In the genomic region with DNA sequence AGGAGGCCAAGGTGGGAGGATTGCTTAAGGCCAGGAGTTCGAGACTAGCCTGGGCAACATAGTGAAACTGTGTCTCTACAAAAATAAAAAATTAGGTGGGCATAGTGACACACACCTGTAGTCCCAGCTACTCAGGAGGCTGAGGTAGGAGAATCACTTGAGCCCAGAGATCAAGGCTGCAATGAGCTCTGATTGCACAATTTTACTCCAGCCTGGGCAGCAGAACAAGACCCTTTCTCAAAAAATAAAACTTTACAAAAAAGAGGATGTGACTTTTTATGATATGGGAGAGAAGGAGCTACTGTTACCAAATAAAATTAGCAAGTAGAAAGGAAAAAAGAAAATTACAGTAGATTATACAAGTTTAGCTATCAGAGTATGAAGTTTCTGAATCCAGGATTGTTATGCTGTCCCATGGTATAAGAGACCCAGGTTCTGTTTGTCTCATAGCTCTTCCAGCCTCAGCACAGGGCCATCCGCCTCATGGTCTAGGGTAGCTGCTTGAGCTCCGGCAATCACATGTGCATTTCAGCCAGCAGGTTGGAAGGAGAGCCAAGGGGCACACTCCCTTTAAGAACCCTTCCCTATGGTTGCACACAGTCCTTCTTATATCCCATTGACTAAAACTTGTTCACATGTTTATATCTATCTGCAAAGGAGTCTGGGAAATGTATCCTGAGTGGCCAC, we compare ENCODE assay signal across 22 cellular contexts. TPM values are rescaled to one million over a fixed set of nuclear protein-coding genes. Genes with fewer than 3 reads are reported as not detected.
DNase-seq lines count a peak whose midpoint lies in the region; ATAC-seq and TF ChIP-seq lines count a peak whose summit lies in the region.
"Had no signal": no experiment of that assay in that cellular context is flagged by ENCODE, and none has a peak within 500 bp of the region (broad histone marks: within the 10 kb centered on the region; RNA-seq: fewer than 3 reads in every experiment).

No MANE protein-coding gene starts in this region.

- H3K9me2 ChIP-seq in OCI-LY7 (ENCODE audit: insufficient read depth, low read length) = no peaks in the 10 kb centered on the region

- H3K9me3 Mint-ChIP-seq in activated CD4-positive, alpha-beta T cell treated with anti-CD3 and anti-CD28 coated beads, Interleukin-2, amount 10 ng/mL, durations not matched to agents 7 days and 5 days = no peaks in the 10 kb centered on the region
- H3K9me3 Mint-ChIP-seq in memory B cell = no peaks in the 10 kb centered on the region
- H3K9me3 Mint-ChIP-seq: activated CD4-positive, alpha-beta memory T cell treated with anti-CD3 and anti-CD28 coated beads for 36 hours; activated T-helper 1 cell treated with anti-CD3 and anti-CD28 coated beads, Interleukin-12 subunit alpha, Interleukin-12 subunit beta, Interleukin-2, Interleukin-4 antibody, amounts not matched to agents 30 ng/mL and 10 ng/mL and 1 ng/mL, durations not matched to agents 14 hours and 24 hours and 36 hours; CD4-positive, alpha-beta T cell; central memory CD8-positive, alpha-beta T cell; mesothelial cell of epicardium had no signal

- POLR2A ChIA-PET in activated CD4-positive, alpha-beta T cell treated with anti-CD3 and anti-CD28 coated beads, Interleukin-2, amount 10 ng/mL, durations not matched to agents 7 days and 5 days (lab: Charles Lee) = interaction anchor here (0.6 kb wide), 1 partner anchor 52 kb away, joined by 3 read pairs; no protein-coding TSS in a partner anchor
- POLR2A ChIA-PET in OCI-LY7 (lab: Charles Lee) = interaction anchor here (0.5 to 0.9 kb wide), 3 partner anchors 8 to 50 kb away, joined by 3 to 6 read pairs (median 5); no protein-coding TSS in a partner anchor

- H3K27me3 ChIP-seq in thoracic aorta (replicated peaks; ENCODE audit: insufficient read depth) = no peaks in the 10 kb centered on the region
- H3K27me3 ChIP-seq: adrenal gland had no signal

- no peaks in the 10 kb centered on the region for H3K27me3 Mint-ChIP-seq in activated CD4-positive, alpha-beta T cell treated with anti-CD3 and anti-CD28 coated beads, Interleukin-2, amount 10 ng/mL, durations not matched to agents 7 days and 5 days
- H3K27me3 Mint-ChIP-seq in T-helper 17 cell (no peaks in the 10 kb centered on the region), memory B cell (no peaks in the 10 kb centered on the region)
- H3K27me3 Mint-ChIP-seq: activated CD4-positive, alpha-beta memory T cell treated with anti-CD3 and anti-CD28 coated beads for 36 hours; CD4-positive, alpha-beta T cell; central memory CD8-positive, alpha-beta T cell had no signal

- intact Hi-C loops in OCI-LY7 (cut with micrococcal nuclease; ENCODE audit: unreplicated experiment) = no loop called here

- CTCF ChIA-PET in activated CD4-positive, alpha-beta T cell treated with anti-CD3 and anti-CD28 coated beads, Interleukin-2, amount 10 ng/mL, durations not matched to agents 7 days and 5 days (lab: Charles Lee) = interaction anchor here (0.6 to 2.5 kb wide), 9 partner anchors 9 to 947 kb away, joined by 3 to 9 read pairs (median 3); a partner anchor contains a TSS
- CTCF ChIA-PET in OCI-LY7 (lab: Charles Lee; ENCODE audit: unreplicated experiment) = no interaction called here

- no peak for DNase-seq in activated CD4-positive, alpha-beta T cell treated with anti-CD3 and anti-CD28 coated beads, Interleukin-2, amount 10 ng/mL, durations not matched to agents 7 days and 5 days
- DNase-seq in activated CD4-positive, alpha-beta T cell treated with anti-CD3 and anti-CD28 coated beads for 4 hours = no peak
- no peak for DNase-seq in T-helper 17 cell
- DNase-seq in memory B cell (ENCODE audit: low spot score in 2 of 2) = no peak
- DNase-seq in thoracic aorta (ENCODE audit: low spot score) = no peak
- DNase-seq in OCI-LY7 (ENCODE audit: low spot score) = no peak
- DNase-seq: activated CD4-positive, alpha-beta memory T cell treated with anti-CD3 and anti-CD28 coated beads for 36 hours; adrenal gland; CD4-positive, alpha-beta T cell; effector CD8-positive, alpha-beta T cell; head of caudate nucleus; NCI-H1436 treated with DMSO at 0.1 percent for 48 hours; NCI-H774; stimulated activated CD4-positive, alpha-beta T cell treated with anti-CD3 and anti-CD28 coated beads, Interleukin-4, amount 100 ng/mL, for 1 hour; SW 1271 had no signal

- H4K20me1 ChIP-seq in OCI-LY7 (ENCODE audit: insufficient read depth, low read length) = no peaks in the 10 kb centered on the region

- H3K36me3 ChIP-seq in thoracic aorta (no peaks in the 10 kb centered on the region), OCI-LY7 (ENCODE audit: insufficient read depth, low read length) (peaks cover 45% of the 10 kb centered on the region)
- H3K36me3 ChIP-seq: adrenal gland had no signal

- H3K4me3 ChIP-seq in thoracic aorta (no peak overlapping the region), OCI-LY7 (ENCODE audit: low read depth, low read length, poor library complexity, severe bottlenecking) (no peak overlapping the region)
- H3K4me3 ChIP-seq: A549, adrenal gland had no signal

- H2AFZ ChIP-seq in OCI-LY7 (ENCODE audit: low read length) = no peak overlapping the region

- peaks cover 6% of the 10 kb centered on the region for H3K36me3 Mint-ChIP-seq in activated CD4-positive, alpha-beta T cell treated with anti-CD3 and anti-CD28 coated beads, Interleukin-2, amount 10 ng/mL, durations not matched to agents 7 days and 5 days (ENCODE audit: low read depth)
- H3K36me3 Mint-ChIP-seq in T-helper 17 cell (ENCODE audit: low read depth) = peaks cover under 1% of the 10 kb centered on the region
- H3K36me3 Mint-ChIP-seq in memory B cell = peaks cover 3% of the 10 kb centered on the region

- H3K4me1 ChIP-seq in thoracic aorta (ENCODE audit: control insufficient read depth in 1 of 2, low read depth in 2 of 2) (peaks cover 26 to 72% of the 10 kb centered on the region in 2 donors), OCI-LY7 (ENCODE audit: insufficient read depth, low read length, poor library complexity, severe bottlenecking) (peaks cover 39% of the 10 kb centered on the region)

- H3K79me2 ChIP-seq in OCI-LY7 (ENCODE audit: insufficient read depth, low read depth, low read length) = 0 out of 2 replicates have a peak, but pooled peaks cover 9% of the 10 kb centered on the region

- H3K4me3 Mint-ChIP-seq in activated CD4-positive, alpha-beta T cell treated with anti-CD3 and anti-CD28 coated beads, Interleukin-2, amount 10 ng/mL, durations not matched to agents 7 days and 5 days = no peak overlapping the region
- H3K4me3 Mint-ChIP-seq in T-helper 17 cell (no peak overlapping the region), memory B cell (no peak overlapping the region)
- H3K4me3 Mint-ChIP-seq: activated CD4-positive, alpha-beta memory T cell treated with anti-CD3 and anti-CD28 coated beads for 36 hours; activated T-helper 1 cell treated with anti-CD3 and anti-CD28 coated beads, Interleukin-12 subunit alpha, Interleukin-12 subunit beta, Interleukin-2, Interleukin-4 antibody, amounts not matched to agents 30 ng/mL and 10 ng/mL and 1 ng/mL, durations not matched to agents 14 hours and 24 hours and 36 hours; CD4-positive, alpha-beta T cell; central memory CD8-positive, alpha-beta T cell; mesothelial cell of epicardium had no signal

- no peak for TF ChIP-seq CTCF in thoracic aorta (IDR thresholded peaks at IDR 0.05)
- no peak for TF ChIP-seq CTCF in OCI-LY7 (conservative IDR thresholded peaks at IDR 0.05; ENCODE audit: low read length)

- no peak for ATAC-seq in T-helper 17 cell
- no peak for ATAC-seq in memory B cell (ENCODE audit: low read depth)
- no peak for ATAC-seq in thoracic aorta (ENCODE audit: insufficient number of reproducible peaks, low FRiP score, low read depth)
- ATAC-seq in HG03175 (IDR thresholded peaks at IDR 0.05; ENCODE audit: unreplicated experiment) = no peak
- ATAC-seq in GM21381 (IDR thresholded peaks at IDR 0.05; ENCODE audit: unreplicated experiment) = no peak
- ATAC-seq: A549, Panc1 had no signal

- H3K9me3 ChIP-seq in T-helper 17 cell (ENCODE audit: control insufficient read depth, low read length, poor library complexity, severe bottlenecking) = no peaks in the 10 kb centered on the region
- no peaks in the 10 kb centered on the region for H3K9me3 ChIP-seq in thoracic aorta
- H3K9me3 ChIP-seq in OCI-LY7 (ENCODE audit: low read length) = no peaks in the 10 kb centered on the region
- H3K9me3 ChIP-seq: A549, adrenal gland had no signal

- peak overlapping the region; percentile 31 for H3K27ac Mint-ChIP-seq in activated CD4-positive, alpha-beta T cell treated with anti-CD3 and anti-CD28 coated beads, Interleukin-2, amount 10 ng/mL, durations not matched to agents 7 days and 5 days
- H3K27ac Mint-ChIP-seq in T-helper 17 cell = peak overlapping the region; percentile 39
- H3K27ac Mint-ChIP-seq in memory B cell = peak overlapping the region; percentile 96
- H3K27ac Mint-ChIP-seq: activated CD4-positive, alpha-beta memory T cell treated with anti-CD3 and anti-CD28 coated beads for 36 hours; activated T-helper 1 cell treated with anti-CD3 and anti-CD28 coated beads, Interleukin-12 subunit alpha, Interleukin-12 subunit beta, Interleukin-2, Interleukin-4 antibody, amounts not matched to agents 30 ng/mL and 10 ng/mL and 1 ng/mL, durations not matched to agents 14 hours and 24 hours and 36 hours; CD4-positive, alpha-beta T cell; mesothelial cell of epicardium had no signal

- H3K27ac ChIP-seq in thoracic aorta (peak overlapping the region; percentile 73 to 78), OCI-LY7 (ENCODE audit: low read depth, low read length, poor library complexity, severe bottlenecking) (no peak overlapping the region)
- H3K27ac ChIP-seq: A549 had no signal

- no TSS peak for BruUV-seq in OCI-LY7 (replicated peaks; lab: Mats Ljungman, UMichigan)

- H3K4me1 Mint-ChIP-seq in activated CD4-positive, alpha-beta T cell treated with anti-CD3 and anti-CD28 coated beads, Interleukin-2, amount 10 ng/mL, durations not matched to agents 7 days and 5 days = peaks cover 7% of the 10 kb centered on the region
- peaks cover 8% of the 10 kb centered on the region for H3K4me1 Mint-ChIP-seq in T-helper 17 cell
- peaks cover 31% of the 10 kb centered on the region for H3K4me1 Mint-ChIP-seq in memory B cell
- H3K4me1 Mint-ChIP-seq: mesothelial cell of epicardium had no signal

- H3K4me2 ChIP-seq in OCI-LY7 (ENCODE audit: low read length) = no peak overlapping the region
- H3K4me2 ChIP-seq: A549 had no signal

RNA-seq across cellular contexts. Expression of a gene that starts 13.5 kb away (rescaled TPM):
- total RNA-seq in activated CD4-positive, alpha-beta T cell treated with anti-CD3 and anti-CD28 coated beads, Interleukin-2, amount 10 ng/mL, durations not matched to agents 7 days and 5 days = 10 to 100 TPM; 21.9 to 23.8 TPM
- 10 to 100 TPM; 14.4 to 14.7 TPM for total RNA-seq in T-helper 17 cell
- total RNA-seq in thoracic aorta = 10 to 100 TPM; 35.1 to 38.2 TPM
- total RNA-seq in OCI-LY7 (2014; rRNA removed; shearing (Covaris generic)) = 17.6 and 23.8 TPM in 2 replicates
- total RNA-seq in OCI-LY7 (2022) = 40.0 and 42.3 TPM in 2 replicates

RNA-seq across cellular contexts. Expression of a gene that starts 57.2 kb away (rescaled TPM):
- total RNA-seq in activated CD4-positive, alpha-beta T cell treated with anti-CD3 and anti-CD28 coated beads, Interleukin-2, amount 10 ng/mL, durations not matched to agents 7 days and 5 days = under 1 TPM in 1 of 2 experiments, not detected in 1; 0.22 TPM
- total RNA-seq in T-helper 17 cell (1 to 10 TPM; 1.5 to 2.3 TPM), thoracic aorta (not detected), OCI-LY7 (2022) (0.28 and 0.29 TPM in 2 replicates)
- total RNA-seq in OCI-LY7 (2014; rRNA removed; shearing (Covaris generic)) = not detected in 2 replicates
- total RNA-seq: activated T-helper 1 cell treated with anti-CD3 and anti-CD28 coated beads, Interleukin-12 subunit alpha, Interleukin-12 subunit beta, Interleukin-2, Interleukin-4 antibody, amounts not matched to agents 30 ng/mL and 10 ng/mL and 1 ng/mL, durations not matched to agents 14 hours and 24 hours and 36 hours; adrenal gland had no signal

Comparison
In these comparisons a context has a peak if more than half of its experiments do, and no peak if none do; other contexts are left out.
1. H3K27ac Mint-ChIP-seq: peak in every context shown above with its lines; median percentile 96 in memory B cell; 39 in T-helper 17 cell; 31 in activated CD4-positive, alpha-beta T cell treated with anti-CD3 and anti-CD28 coated beads, Interleukin-2, amount 10 ng/mL, durations not matched to agents 7 days and 5 days.